1 cellular context compared by ENCODE assay signal in the genomic region with DNA sequence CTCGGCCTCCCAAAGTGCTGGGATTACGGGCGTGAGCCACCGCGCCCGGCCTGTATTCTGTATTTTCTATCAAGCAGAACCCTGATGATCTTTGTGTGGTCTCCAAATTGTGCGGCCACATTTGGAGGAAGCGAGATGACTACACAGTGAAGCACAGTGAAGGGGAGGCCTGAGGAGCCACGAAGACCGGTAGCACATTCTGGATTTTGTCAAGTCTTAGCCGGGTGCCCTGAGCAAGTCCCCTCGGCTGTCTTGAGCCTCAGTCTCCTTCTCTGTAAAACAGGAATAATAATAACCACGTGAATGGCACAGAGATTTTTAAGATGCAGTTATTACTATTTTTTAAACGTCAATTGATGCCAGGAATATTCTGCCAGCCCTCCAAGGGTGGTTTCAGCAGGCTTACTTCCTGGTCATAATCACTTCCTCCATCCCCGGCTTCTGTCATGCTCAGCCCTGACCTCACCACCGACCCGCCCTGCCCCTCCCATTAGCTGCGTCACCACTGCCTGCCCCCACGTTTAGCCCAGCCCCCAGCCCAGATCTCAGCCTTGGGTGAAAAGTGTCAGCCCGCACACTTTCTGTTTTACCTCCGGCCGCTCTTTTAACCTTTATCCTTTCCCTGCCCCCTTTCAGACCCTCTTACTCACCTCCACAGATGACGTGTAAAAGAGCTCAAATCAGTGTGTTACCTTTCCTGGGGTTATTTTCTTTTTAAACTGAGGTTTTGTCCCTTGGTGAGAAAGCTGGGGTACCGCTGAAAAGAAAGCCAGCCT.
A peak's percentile ranks its signal among the peaks of the same experiment; 100 is the strongest.
TF ChIP-seq lines count a peak whose summit lies in the region.

No MANE protein-coding gene starts in this region.

TF ChIP-seq in HepG2, 621 proteins besides CTCF, POLR2A, EP300 and RAD21 (continued from another document and continues in another):
- TF ChIP-seq SAP130 (CRISPR knock-in tag; IDR thresholded peaks at IDR 0.05; ENCODE audit: low read depth) (peak; percentile 79), NFE2L1 (CRISPR knock-in tag; IDR thresholded peaks at IDR 0.05; ENCODE audit: borderline replicate concordance) (no peak), NR2F6 (IDR thresholded peaks at IDR 0.05) (peak; percentile 54), NR2F6 (CRISPR knock-in tag; IDR thresholded peaks at IDR 0.05) (peak; percentile 52; the same call in 1 of the 2 replicates), ELF3 (CRISPR knock-in tag; IDR thresholded peaks at IDR 0.05) (peak; percentile 98), GATA4 (IDR thresholded peaks at IDR 0.05; ENCODE audit: borderline replicate concordance, low read depth) (peak; percentile 57; the same call in 1 of the 2 replicates), ZC3H13 (CRISPR knock-in tag; IDR thresholded peaks at IDR 0.05) (no peak), FOSL1 (CRISPR knock-in tag; IDR thresholded peaks at IDR 0.05; ENCODE audit: borderline replicate concordance) (no peak), NR2F1 (CRISPR knock-in tag; IDR thresholded peaks at IDR 0.05) (peak in 1 of 2 experiments; percentile 40; a peak in 1 of 4 replicates), SALL1 (CRISPR knock-in tag; IDR thresholded peaks at IDR 0.05) (peak; percentile 49; the same call in 1 of the 2 replicates), POGZ (CRISPR knock-in tag; IDR thresholded peaks at IDR 0.05) (peak; percentile 37; the same call in 1 of the 2 replicates), PHF21A (CRISPR knock-in tag; IDR thresholded peaks at IDR 0.05) (peak; percentile 60), HNF4G (IDR thresholded peaks at IDR 0.05; ENCODE audit: borderline replicate concordance, low read depth, low read length) (peak; percentile 5; the same call in 1 of the 2 replicates), HNF4G (CRISPR knock-in tag; IDR thresholded peaks at IDR 0.05; ENCODE audit: borderline replicate concordance, low read depth) (no peak), GATAD2A (CRISPR knock-in tag; IDR thresholded peaks at IDR 0.05) (peak; percentile 25; the same call in 1 of the 2 replicates), ATF1 (CRISPR knock-in tag; IDR thresholded peaks at IDR 0.05) (peak; percentile 89), ZBTB21 (CRISPR knock-in tag; IDR thresholded peaks at IDR 0.05) (peak; percentile 87), RARA (CRISPR knock-in tag; IDR thresholded peaks at IDR 0.05) (peak; percentile 83), SP5 (CRISPR knock-in tag; IDR thresholded peaks at IDR 0.05; ENCODE audit: borderline replicate concordance, low read depth) (peak; percentile 60; the same call in 1 of the 2 replicates), HDAC1 (CRISPR knock-in tag; IDR thresholded peaks at IDR 0.05) (peak; percentile 72), RXRB (CRISPR knock-in tag; IDR thresholded peaks at IDR 0.05; ENCODE audit: borderline replicate concordance) (peak; percentile 42; the same call in 1 of the 2 replicates), ZKSCAN5 (CRISPR knock-in tag; IDR thresholded peaks at IDR 0.05) (peak; percentile 83; the same call in 1 of the 2 replicates), ETV5 (CRISPR knock-in tag; IDR thresholded peaks at IDR 0.05; ENCODE audit: borderline replicate concordance) (peak; percentile 42; the same call in 1 of the 2 replicates), WIZ (CRISPR knock-in tag; IDR thresholded peaks at IDR 0.05) (no peak), MED1 (CRISPR knock-in tag; IDR thresholded peaks at IDR 0.05) (peak; percentile 69), ZFY (CRISPR knock-in tag; IDR thresholded peaks at IDR 0.05) (0 out of 2 replicates have a peak, but pooled peaks have one; percentile 7), ZMYM3 (CRISPR knock-in tag; IDR thresholded peaks at IDR 0.05) (0 out of 2 replicates have a peak, but pooled peaks have one; percentile 1), XRCC5 (optimal IDR thresholded peaks at IDR 0.05; ENCODE audit: low read length) (no peak), ZNF430 (CRISPR knock-in tag; IDR thresholded peaks at IDR 0.05) (peak; percentile 70; the same call in 1 of the 2 replicates), ZFP82 (CRISPR knock-in tag; IDR thresholded peaks at IDR 0.05; ENCODE audit: borderline replicate concordance) (peak; percentile 67; the same call in 1 of the 2 replicates), MXI1 (IDR thresholded peaks at IDR 0.05; ENCODE audit: borderline replicate concordance, low read depth, low read length) (peak; percentile 43; the same call in 1 of the 3 replicates)
- TF ChIP-seq, protein P1, sequence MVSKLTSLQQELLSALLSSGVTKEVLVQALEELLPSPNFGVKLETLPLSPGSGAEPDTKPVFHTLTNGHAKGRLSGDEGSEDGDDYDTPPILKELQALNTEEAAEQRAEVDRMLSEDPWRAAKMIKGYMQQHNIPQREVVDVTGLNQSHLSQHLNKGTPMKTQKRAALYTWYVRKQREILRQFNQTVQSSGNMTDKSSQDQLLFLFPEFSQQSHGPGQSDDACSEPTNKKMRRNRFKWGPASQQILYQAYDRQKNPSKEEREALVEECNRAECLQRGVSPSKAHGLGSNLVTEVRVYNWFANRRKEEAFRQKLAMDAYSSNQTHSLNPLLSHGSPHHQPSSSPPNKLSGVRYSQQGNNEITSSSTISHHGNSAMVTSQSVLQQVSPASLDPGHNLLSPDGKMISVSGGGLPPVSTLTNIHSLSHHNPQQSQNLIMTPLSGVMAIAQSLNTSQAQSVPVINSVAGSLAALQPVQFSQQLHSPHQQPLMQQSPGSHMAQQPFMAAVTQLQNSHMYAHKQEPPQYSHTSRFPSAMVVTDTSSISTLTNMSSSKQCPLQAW (CRISPR knock-in tag; IDR thresholded peaks at IDR 0.05) = peak; percentile 65; the same call in 1 of the 2 replicates
- TF ChIP-seq, protein P2, sequence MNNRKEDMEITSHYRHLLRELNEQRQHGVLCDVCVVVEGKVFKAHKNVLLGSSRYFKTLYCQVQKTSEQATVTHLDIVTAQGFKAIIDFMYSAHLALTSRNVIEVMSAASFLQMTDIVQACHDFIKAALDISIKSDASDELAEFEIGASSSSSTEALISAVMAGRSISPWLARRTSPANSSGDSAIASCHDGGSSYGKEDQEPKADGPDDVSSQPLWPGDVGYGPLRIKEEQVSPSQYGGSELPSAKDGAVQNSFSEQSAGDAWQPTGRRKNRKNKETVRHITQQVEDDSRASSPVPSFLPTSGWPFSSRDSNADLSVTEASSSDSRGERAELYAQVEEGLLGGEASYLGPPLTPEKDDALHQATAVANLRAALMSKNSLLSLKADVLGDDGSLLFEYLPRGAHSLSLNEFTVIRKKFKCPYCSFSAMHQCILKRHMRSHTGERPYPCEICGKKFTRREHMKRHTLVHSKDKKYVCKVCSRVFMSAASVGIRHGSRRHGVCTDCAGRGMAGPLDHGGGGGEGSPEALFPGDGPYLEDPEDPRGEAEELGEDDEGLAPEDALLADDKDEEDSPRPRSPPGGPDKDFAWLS (CRISPR knock-in tag; IDR thresholded peaks at IDR 0.05; ENCODE audit: borderline replicate concordance) = no peak
- TF ChIP-seq, protein P3, sequence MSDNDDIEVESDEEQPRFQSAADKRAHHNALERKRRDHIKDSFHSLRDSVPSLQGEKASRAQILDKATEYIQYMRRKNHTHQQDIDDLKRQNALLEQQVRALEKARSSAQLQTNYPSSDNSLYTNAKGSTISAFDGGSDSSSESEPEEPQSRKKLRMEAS (IDR thresholded peaks at IDR 0.05) = peak; percentile 41; the same call in 1 of the 2 replicates
- TF ChIP-seq, protein P4, sequence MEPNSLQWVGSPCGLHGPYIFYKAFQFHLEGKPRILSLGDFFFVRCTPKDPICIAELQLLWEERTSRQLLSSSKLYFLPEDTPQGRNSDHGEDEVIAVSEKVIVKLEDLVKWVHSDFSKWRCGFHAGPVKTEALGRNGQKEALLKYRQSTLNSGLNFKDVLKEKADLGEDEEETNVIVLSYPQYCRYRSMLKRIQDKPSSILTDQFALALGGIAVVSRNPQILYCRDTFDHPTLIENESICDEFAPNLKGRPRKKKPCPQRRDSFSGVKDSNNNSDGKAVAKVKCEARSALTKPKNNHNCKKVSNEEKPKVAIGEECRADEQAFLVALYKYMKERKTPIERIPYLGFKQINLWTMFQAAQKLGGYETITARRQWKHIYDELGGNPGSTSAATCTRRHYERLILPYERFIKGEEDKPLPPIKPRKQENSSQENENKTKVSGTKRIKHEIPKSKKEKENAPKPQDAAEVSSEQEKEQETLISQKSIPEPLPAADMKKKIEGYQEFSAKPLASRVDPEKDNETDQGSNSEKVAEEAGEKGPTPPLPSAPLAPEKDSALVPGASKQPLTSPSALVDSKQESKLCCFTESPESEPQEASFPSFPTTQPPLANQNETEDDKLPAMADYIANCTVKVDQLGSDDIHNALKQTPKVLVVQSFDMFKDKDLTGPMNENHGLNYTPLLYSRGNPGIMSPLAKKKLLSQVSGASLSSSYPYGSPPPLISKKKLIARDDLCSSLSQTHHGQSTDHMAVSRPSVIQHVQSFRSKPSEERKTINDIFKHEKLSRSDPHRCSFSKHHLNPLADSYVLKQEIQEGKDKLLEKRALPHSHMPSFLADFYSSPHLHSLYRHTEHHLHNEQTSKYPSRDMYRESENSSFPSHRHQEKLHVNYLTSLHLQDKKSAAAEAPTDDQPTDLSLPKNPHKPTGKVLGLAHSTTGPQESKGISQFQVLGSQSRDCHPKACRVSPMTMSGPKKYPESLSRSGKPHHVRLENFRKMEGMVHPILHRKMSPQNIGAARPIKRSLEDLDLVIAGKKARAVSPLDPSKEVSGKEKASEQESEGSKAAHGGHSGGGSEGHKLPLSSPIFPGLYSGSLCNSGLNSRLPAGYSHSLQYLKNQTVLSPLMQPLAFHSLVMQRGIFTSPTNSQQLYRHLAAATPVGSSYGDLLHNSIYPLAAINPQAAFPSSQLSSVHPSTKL (CRISPR knock-in tag; IDR thresholded peaks at IDR 0.05) = peak; percentile 39; the same call in 1 of the 2 replicates
- TF ChIP-seq, protein P5, sequence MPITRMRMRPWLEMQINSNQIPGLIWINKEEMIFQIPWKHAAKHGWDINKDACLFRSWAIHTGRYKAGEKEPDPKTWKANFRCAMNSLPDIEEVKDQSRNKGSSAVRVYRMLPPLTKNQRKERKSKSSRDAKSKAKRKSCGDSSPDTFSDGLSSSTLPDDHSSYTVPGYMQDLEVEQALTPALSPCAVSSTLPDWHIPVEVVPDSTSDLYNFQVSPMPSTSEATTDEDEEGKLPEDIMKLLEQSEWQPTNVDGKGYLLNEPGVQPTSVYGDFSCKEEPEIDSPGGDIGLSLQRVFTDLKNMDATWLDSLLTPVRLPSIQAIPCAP (CRISPR knock-in tag; IDR thresholded peaks at IDR 0.05; ENCODE audit: low read depth) = 0 out of 2 replicates have a peak, but pooled peaks have one; percentile 29
- TF ChIP-seq, protein P6, sequence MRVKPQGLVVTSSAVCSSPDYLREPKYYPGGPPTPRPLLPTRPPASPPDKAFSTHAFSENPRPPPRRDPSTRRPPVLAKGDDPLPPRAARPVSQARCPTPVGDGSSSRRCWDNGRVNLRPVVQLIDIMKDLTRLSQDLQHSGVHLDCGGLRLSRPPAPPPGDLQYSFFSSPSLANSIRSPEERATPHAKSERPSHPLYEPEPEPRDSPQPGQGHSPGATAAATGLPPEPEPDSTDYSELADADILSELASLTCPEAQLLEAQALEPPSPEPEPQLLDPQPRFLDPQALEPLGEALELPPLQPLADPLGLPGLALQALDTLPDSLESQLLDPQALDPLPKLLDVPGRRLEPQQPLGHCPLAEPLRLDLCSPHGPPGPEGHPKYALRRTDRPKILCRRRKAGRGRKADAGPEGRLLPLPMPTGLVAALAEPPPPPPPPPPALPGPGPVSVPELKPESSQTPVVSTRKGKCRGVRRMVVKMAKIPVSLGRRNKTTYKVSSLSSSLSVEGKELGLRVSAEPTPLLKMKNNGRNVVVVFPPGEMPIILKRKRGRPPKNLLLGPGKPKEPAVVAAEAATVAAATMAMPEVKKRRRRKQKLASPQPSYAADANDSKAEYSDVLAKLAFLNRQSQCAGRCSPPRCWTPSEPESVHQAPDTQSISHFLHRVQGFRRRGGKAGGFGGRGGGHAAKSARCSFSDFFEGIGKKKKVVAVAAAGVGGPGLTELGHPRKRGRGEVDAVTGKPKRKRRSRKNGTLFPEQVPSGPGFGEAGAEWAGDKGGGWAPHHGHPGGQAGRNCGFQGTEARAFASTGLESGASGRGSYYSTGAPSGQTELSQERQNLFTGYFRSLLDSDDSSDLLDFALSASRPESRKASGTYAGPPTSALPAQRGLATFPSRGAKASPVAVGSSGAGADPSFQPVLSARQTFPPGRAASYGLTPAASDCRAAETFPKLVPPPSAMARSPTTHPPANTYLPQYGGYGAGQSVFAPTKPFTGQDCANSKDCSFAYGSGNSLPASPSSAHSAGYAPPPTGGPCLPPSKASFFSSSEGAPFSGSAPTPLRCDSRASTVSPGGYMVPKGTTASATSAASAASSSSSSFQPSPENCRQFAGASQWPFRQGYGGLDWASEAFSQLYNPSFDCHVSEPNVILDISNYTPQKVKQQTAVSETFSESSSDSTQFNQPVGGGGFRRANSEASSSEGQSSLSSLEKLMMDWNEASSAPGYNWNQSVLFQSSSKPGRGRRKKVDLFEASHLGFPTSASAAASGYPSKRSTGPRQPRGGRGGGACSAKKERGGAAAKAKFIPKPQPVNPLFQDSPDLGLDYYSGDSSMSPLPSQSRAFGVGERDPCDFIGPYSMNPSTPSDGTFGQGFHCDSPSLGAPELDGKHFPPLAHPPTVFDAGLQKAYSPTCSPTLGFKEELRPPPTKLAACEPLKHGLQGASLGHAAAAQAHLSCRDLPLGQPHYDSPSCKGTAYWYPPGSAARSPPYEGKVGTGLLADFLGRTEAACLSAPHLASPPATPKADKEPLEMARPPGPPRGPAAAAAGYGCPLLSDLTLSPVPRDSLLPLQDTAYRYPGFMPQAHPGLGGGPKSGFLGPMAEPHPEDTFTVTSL (CRISPR knock-in tag; IDR thresholded peaks at IDR 0.05; ENCODE audit: borderline replicate concordance) = 0 out of 2 replicates have a peak, but pooled peaks have one; percentile 40
- TF ChIP-seq, protein P7, sequence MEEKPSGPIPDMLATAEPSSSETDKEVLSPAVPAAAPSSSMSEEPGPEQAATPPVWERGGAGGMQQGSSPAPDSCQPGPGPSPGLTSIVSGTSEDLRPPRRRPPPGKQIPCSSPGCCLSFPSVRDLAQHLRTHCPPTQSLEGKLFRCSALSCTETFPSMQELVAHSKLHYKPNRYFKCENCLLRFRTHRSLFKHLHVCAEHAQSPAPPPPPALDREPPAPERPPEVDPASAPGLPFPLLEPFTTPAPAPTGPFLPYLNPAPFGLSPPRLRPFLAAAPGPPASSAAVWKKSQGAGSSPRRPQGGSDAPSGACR (CRISPR knock-in tag; IDR thresholded peaks at IDR 0.05) = peak; percentile 24; the same call in 1 of the 2 replicates
